17 cellular contexts compared by ENCODE assay signal in the genomic region with DNA sequence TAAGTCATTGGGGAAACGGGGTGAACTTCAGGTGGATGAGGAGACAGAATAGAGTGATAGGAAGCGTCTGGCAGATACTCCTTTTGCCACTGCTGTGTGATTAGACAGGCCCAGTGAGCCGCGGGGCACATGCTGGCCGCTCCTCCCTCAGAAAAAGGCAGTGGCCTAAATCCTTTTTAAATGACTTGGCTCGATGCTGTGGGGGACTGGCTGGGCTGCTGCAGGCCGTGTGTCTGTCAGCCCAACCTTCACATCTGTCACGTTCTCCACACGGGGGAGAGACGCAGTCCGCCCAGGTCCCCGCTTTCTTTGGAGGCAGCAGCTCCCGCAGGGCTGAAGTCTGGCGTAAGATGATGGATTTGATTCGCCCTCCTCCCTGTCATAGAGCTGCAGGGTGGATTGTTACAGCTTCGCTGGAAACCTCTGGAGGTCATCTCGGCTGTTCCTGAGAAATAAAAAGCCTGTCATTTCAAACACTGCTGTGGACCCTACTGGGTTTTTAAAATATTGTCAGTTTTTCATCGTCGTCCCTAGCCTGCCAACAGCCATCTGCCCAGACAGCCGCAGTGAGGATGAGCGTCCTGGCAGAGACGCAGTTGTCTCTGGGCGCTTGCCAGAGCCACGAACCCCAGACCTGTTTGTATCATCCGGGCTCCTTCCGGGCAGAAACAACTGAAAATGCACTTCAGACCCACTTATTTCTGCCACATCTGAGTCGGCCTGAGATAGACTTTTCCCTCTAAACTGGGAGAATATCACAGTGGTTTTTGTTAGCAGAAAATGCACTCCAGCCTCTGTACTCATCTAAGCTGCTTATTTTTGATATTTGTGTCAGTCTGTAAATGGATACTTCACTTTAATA. TPM values are rescaled to one million over a fixed set of nuclear protein-coding genes. Genes with fewer than 3 reads are reported as not detected.
DNase-seq lines count a peak whose midpoint lies in the region; TF ChIP-seq lines count a peak whose summit lies in the region.
"Had no signal": no experiment of that assay in that cellular context is flagged by ENCODE, and none has a peak within 500 bp of the region (broad histone marks: within the 10 kb centered on the region; RNA-seq: fewer than 3 reads in every experiment).

No MANE protein-coding gene starts in this region.

- no peaks in the 10 kb centered on the region for H3K9me3 Mint-ChIP-seq in progenitor cell of endocrine pancreas (ENCODE audit: low read depth)
- H3K9me3 Mint-ChIP-seq: activated CD4-positive, alpha-beta memory T cell treated with anti-CD3 and anti-CD28 coated beads, Interleukin-2, amount 10 ng/mL, durations not matched to agents 7 days and 5 days; activated T-helper 2 cell treated with anti-CD3 and anti-CD28 coated beads, Interferon-gamma antibody, Interleukin-2, Interleukin-4, amounts not matched to agents 10 μg/mL and 5 μg/mL and 100 μg/mL, durations not matched to agents 14 hours and 24 hours and 36 hours had no signal

- no peak overlapping the region for H3K27ac Mint-ChIP-seq in progenitor cell of endocrine pancreas
- H3K27ac Mint-ChIP-seq: activated CD4-positive, alpha-beta memory T cell treated with anti-CD3 and anti-CD28 coated beads, Interleukin-2, amount 10 ng/mL, durations not matched to agents 7 days and 5 days; activated T-helper 2 cell treated with anti-CD3 and anti-CD28 coated beads, Interferon-gamma antibody, Interleukin-2, Interleukin-4, amounts not matched to agents 10 μg/mL and 5 μg/mL and 100 μg/mL, durations not matched to agents 14 hours and 24 hours and 36 hours; B cell had no signal

- H3K4me3 Mint-ChIP-seq in progenitor cell of endocrine pancreas (ENCODE audit: low read depth), result no peak overlapping the region
- H3K4me3 Mint-ChIP-seq: activated CD4-positive, alpha-beta memory T cell treated with anti-CD3 and anti-CD28 coated beads, Interleukin-2, amount 10 ng/mL, durations not matched to agents 7 days and 5 days; B cell had no signal

- H3K4me1 ChIP-seq in skeletal muscle satellite cell (ENCODE audit: control insufficient read depth, insufficient read depth, low read length), result peaks cover 24% of the 10 kb centered on the region

- no peaks in the 10 kb centered on the region for H3K4me1 Mint-ChIP-seq in progenitor cell of endocrine pancreas (ENCODE audit: low read depth)
- H3K4me1 Mint-ChIP-seq: B cell had no signal

- peak overlapping the region; percentile 21 for H3K4me3 ChIP-seq in skeletal muscle satellite cell (ENCODE audit: low read length)
- H3K4me3 ChIP-seq: suprapubic skin had no signal

- H3K4me2 ChIP-seq in skeletal muscle satellite cell (ENCODE audit: low read length), result peak overlapping the region; percentile 50

- H3K36me3 Mint-ChIP-seq in progenitor cell of endocrine pancreas (ENCODE audit: insufficient read depth), result peaks cover 4% of the 10 kb centered on the region

- peaks cover 3% of the 10 kb centered on the region for H3K27me3 Mint-ChIP-seq in progenitor cell of endocrine pancreas

- no peak for TF ChIP-seq CTCF in progenitor cell of endocrine pancreas (IDR thresholded peaks at IDR 0.05; ENCODE audit: unreplicated experiment)

- H3K9me3 ChIP-seq in skeletal muscle satellite cell (replicated peaks; ENCODE audit: low read length), result no peaks in the 10 kb centered on the region
- H3K9me3 ChIP-seq: suprapubic skin had no signal

- no peak overlapping the region for H3K9ac ChIP-seq in skeletal muscle satellite cell (ENCODE audit: low read depth, low read length)

- no peaks in the 10 kb centered on the region for H3K27me3 ChIP-seq in skeletal muscle satellite cell (ENCODE audit: control insufficient read depth, insufficient read depth, low read length)

- H3K36me3 ChIP-seq in skeletal muscle satellite cell (ENCODE audit: insufficient read depth, low read length), result peaks cover 19% of the 10 kb centered on the region
- H3K36me3 ChIP-seq: suprapubic skin had no signal

- DNase-seq in NCI-H1694 (lab: John Stamatoyannopoulos, UW) (peak; percentile 86), amygdala (lab: John Stamatoyannopoulos, UW) (peak in 29 of 56 donors; percentile 18 to 71 (median 53)), hypothalamus (lab: John Stamatoyannopoulos, UW) (peak in 28 of 51 donors; percentile 28 to 73 (median 48)), GM03348 (ENCODE audit: low spot score) (no peak), NCI-H748 treated with DMSO at 0.1 percent for 48 hours (lab: John Stamatoyannopoulos, UW) (no peak), progenitor cell of endocrine pancreas (ENCODE audit: low spot score, unreplicated experiment) (no peak), NCI-H345 (lab: John Stamatoyannopoulos, UW) (no peak)
- DNase-seq: activated CD4-positive, alpha-beta memory T cell treated with anti-CD3 and anti-CD28 coated beads, Interleukin-2, amount 10 ng/mL, durations not matched to agents 7 days and 5 days; aorta; DND-41; mesenchymal stem cell; NCI-H187 treated with DMSO at 0.1 percent for 48 hours had no signal

RNA-seq across cellular contexts. Expression of a gene that starts 7.0 kb away (rescaled TPM):
- total RNA-seq in skeletal muscle satellite cell (2012; rRNA removed), result not detected in 2 replicates
- total RNA-seq in progenitor cell of endocrine pancreas, result not detected in 2 replicates
- total RNA-seq: activated CD4-positive, alpha-beta memory T cell treated with anti-CD3 and anti-CD28 coated beads, Interleukin-2, amount 10 ng/mL, durations not matched to agents 7 days and 5 days; activated T-helper 2 cell treated with anti-CD3 and anti-CD28 coated beads, Interferon-gamma antibody, Interleukin-2, Interleukin-4, amounts not matched to agents 10 μg/mL and 5 μg/mL and 100 μg/mL, durations not matched to agents 14 hours and 24 hours and 36 hours; aorta; B cell; omental fat pad; suprapubic skin had no signal

RNA-seq across cellular contexts. Expression of a gene that starts 10.4 kb away (rescaled TPM):
- 27.1 and 41.9 TPM in 2 replicates for total RNA-seq in skeletal muscle satellite cell (2012; rRNA removed)
- 28.9 and 30.0 TPM in 2 replicates for total RNA-seq in progenitor cell of endocrine pancreas

RNA-seq across cellular contexts. Expression of a gene that starts 37.3 kb away (rescaled TPM):
- total RNA-seq in skeletal muscle satellite cell (2012; rRNA removed), result 20.5 and 35.4 TPM in 2 replicates
- 26.5 and 27.9 TPM in 2 replicates for total RNA-seq in progenitor cell of endocrine pancreas

RNA-seq across cellular contexts. Expression of a gene that starts 37.6 kb away (rescaled TPM):
- total RNA-seq in skeletal muscle satellite cell (2012; rRNA removed), result 60.1 and 77.8 TPM in 2 replicates
- total RNA-seq in progenitor cell of endocrine pancreas, result 27.9 and 29.1 TPM in 2 replicates

RNA-seq across cellular contexts. Expression of a gene that starts 56.1 kb away (rescaled TPM):
- 2.0 and 2.6 TPM in 2 replicates for total RNA-seq in skeletal muscle satellite cell (2012; rRNA removed)
- total RNA-seq in progenitor cell of endocrine pancreas, result 50.5 and 51.5 TPM in 2 replicates

Comparison
In these comparisons a context has a peak if more than half of its experiments do, and no peak if none do; other contexts are left out.
1. DNase-seq: peak in NCI-H1694 (single experiment), amygdala (29 of 56) and hypothalamus (28 of 51); none in GM03348 (single experiment), NCI-H748 treated with DMSO at 0.1 percent for 48 hours (single experiment), progenitor cell of endocrine pancreas (single experiment) and NCI-H345 (single experiment).